In genomic region chr5:13480834-13481233, GRCh38 we compare ENCODE assay signal across 16 cellular contexts.
"Had no signal": no experiment of that assay in that cellular context is flagged by ENCODE, and none has a peak within 500 bp of the region (broad histone marks: within the 10 kb centered on the region; RNA-seq: fewer than 3 reads in every experiment).

No MANE protein-coding gene starts in this region.

- DNase-seq: activated CD4-positive, alpha-beta T cell treated with anti-CD3 and anti-CD28 coated beads, Interleukin-2, amount 50 U/mL, for 48 hours; activated naive CD4-positive, alpha-beta T cell treated with anti-CD3 and anti-CD28 coated beads, Interleukin-2, amount 50 U/mL, for 16 hours; activated T-cell treated with anti-CD3 and anti-CD28 coated beads, Interleukin-2, amount 50 U/mL, for 24 hours; adrenal gland; body of pancreas; central memory CD4-positive, alpha-beta T cell; colonic mucosa; effector CD4-positive, alpha-beta T cell; foreskin fibroblast; hypothalamus; left ventricle myocardium superior; mesenchymal stem cell; posterior cingulate gyrus; retina had no signal

- ATAC-seq: body of pancreas; left ventricle myocardium superior; natural killer cell treated with Interleukin-12 subunit alpha and Interleukin-12 subunit beta and Interleukin-15 and Interleukin-18, amount 100 ng/mL, for 72 hours; stimulated activated effector memory CD8-positive, alpha-beta T cell treated with anti-CD3 and anti-CD28 coated beads, Interleukin-12 subunit alpha, Interleukin-12 subunit beta, amount 100 ng/mL, for 72 hours had no signal
